In the genomic region with DNA sequence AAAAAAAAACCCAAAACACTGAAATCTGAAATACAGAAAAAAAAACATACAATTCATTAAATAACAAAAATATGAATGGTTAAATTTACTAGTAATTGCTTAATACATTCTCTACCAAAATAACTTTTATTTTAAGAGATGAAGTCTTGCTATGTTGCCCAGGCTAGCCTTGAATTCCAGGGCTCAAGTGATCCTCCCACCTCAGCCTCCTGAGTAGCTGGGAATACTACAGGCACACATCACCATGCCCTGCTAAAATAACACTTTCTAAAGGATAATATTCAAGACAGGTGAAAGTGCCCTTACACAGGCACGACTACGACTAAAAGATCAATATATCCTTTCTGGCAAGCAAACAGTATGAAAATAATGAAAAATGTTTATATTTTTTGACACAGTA, we compare ENCODE assay signal across 37 cellular contexts.
"Had no signal": no experiment of that assay in that cellular context is flagged by ENCODE, and none has a peak within 500 bp of the region (broad histone marks: within the 10 kb centered on the region; RNA-seq: fewer than 3 reads in every experiment).

No MANE protein-coding gene starts in this region.

- H3K27me3 ChIP-seq: ascending aorta, cardiac muscle cell, MG63, Peyer's patch had no signal

- H3K27me3 Mint-ChIP-seq: activated B cell treated with CpG ODN at 0.5 μM for 24 hours; activated CD8-positive, alpha-beta T cell treated with anti-CD3 and anti-CD28 coated beads for 36 hours; activated naive CD4-positive, alpha-beta T cell treated with anti-CD3 and anti-CD28 coated beads, Interleukin-2, amount 50 U/mL, for 24 hours; activated naive CD8-positive, alpha-beta T cell treated with anti-CD3 and anti-CD28 coated beads, Interleukin-2, amount 10 ng/mL, durations not matched to agents 7 days and 5 days; central memory CD8-positive, alpha-beta T cell had no signal

- H3K9me3 ChIP-seq: ascending aorta, MG63, Peyer's patch had no signal

- H3K36me3 ChIP-seq: ascending aorta, cardiac muscle cell had no signal

- DNase-seq: activated B cell treated with CpG ODN at 0.5 μM for 24 hours; activated CD4-positive, alpha-beta T cell treated with anti-CD3 and anti-CD28 coated beads for 4 hours; activated CD4-positive, alpha-beta T cell treated with anti-CD3 and anti-CD28 coated beads, Interleukin-2, amount 50 U/mL, for 4 hours; activated CD4-positive, CD25-positive, alpha-beta regulatory T cell treated with anti-CD3 and anti-CD28 coated beads, Interleukin-2, amount 50 U/mL, for 72 hours; activated CD8-positive, alpha-beta T cell treated with anti-CD3 and anti-CD28 coated beads for 36 hours; activated gamma-delta T cell; activated naive CD4-positive, alpha-beta T cell treated with Interleukin-2 at 50 U/mL for 16 hours; activated naive CD8-positive, alpha-beta T cell treated with anti-CD3 and anti-CD28 coated beads, Interleukin-2, amount 10 ng/mL, durations not matched to agents 7 days and 5 days; activated T-cell treated with anti-CD3 and anti-CD28 coated beads, Interleukin-2, amount 50 U/mL, for 1 hour; activated T-cell treated with anti-CD3 and anti-CD28 coated beads, Interleukin-2, amount 50 U/mL, for 72 hours; amygdala; Kasumi-1; MG63; NCI-H1048; NCI-H1105 treated with DMSO at 0.1 percent for 48 hours; NCI-H1436; NCI-H1694; NCI-H1930; NCI-H2081 treated with DMSO at 0.1 percent for 48 hours; NCI-H345; NCI-H524 treated with DMSO at 0.1 percent for 48 hours; PC-3; Peyer's patch; RPMI8226; SIG-M5; SW 1271; T-helper 1 cell; T-helper 2 cell; T-helper 9 cell had no signal

- H3K9me3 Mint-ChIP-seq: activated B cell treated with CpG ODN at 0.5 μM for 24 hours; activated CD8-positive, alpha-beta T cell treated with anti-CD3 and anti-CD28 coated beads for 36 hours; activated naive CD4-positive, alpha-beta T cell treated with anti-CD3 and anti-CD28 coated beads, Interleukin-2, amount 50 U/mL, for 24 hours; activated naive CD8-positive, alpha-beta T cell treated with anti-CD3 and anti-CD28 coated beads, Interleukin-2, amount 10 ng/mL, durations not matched to agents 7 days and 5 days; activated T-cell treated with anti-CD3 and anti-CD28 coated beads, Interleukin-2, amount 50 U/mL, for 72 hours; activated T-helper 2 cell treated with anti-CD3 and anti-CD28 coated beads, Interferon-gamma antibody, Interleukin-2, Interleukin-4, amounts not matched to agents 10 μg/mL and 5 μg/mL and 100 μg/mL, durations not matched to agents 14 hours and 24 hours and 36 hours; central memory CD8-positive, alpha-beta T cell had no signal

- H3K27ac ChIP-seq: ascending aorta, cardiac muscle cell, Peyer's patch, VCaP had no signal

- H3K4me3 ChIP-seq: ascending aorta, cardiac muscle cell, MG63, Peyer's patch had no signal

- H3K27ac Mint-ChIP-seq: activated B cell treated with CpG ODN at 0.5 μM for 24 hours; activated CD8-positive, alpha-beta T cell treated with anti-CD3 and anti-CD28 coated beads for 36 hours; activated naive CD4-positive, alpha-beta T cell treated with anti-CD3 and anti-CD28 coated beads, Interleukin-2, amount 50 U/mL, for 24 hours; activated naive CD8-positive, alpha-beta T cell treated with anti-CD3 and anti-CD28 coated beads, Interleukin-2, amount 10 ng/mL, durations not matched to agents 7 days and 5 days; activated T-cell treated with anti-CD3 and anti-CD28 coated beads, Interleukin-2, amount 50 U/mL, for 72 hours; activated T-helper 2 cell treated with anti-CD3 and anti-CD28 coated beads, Interferon-gamma antibody, Interleukin-2, Interleukin-4, amounts not matched to agents 10 μg/mL and 5 μg/mL and 100 μg/mL, durations not matched to agents 14 hours and 24 hours and 36 hours had no signal

- ATAC-seq: activated CD8-positive, alpha-beta T cell treated with anti-CD3 and anti-CD28 coated beads for 36 hours; activated T-cell treated with anti-CD3 and anti-CD28 coated beads, Interleukin-2, amount 50 U/mL, for 72 hours; PC-3; Right ventricle myocardium inferior; SK-N-SH treated with all-trans-retinoic acid at 6 μM for 48 hours had no signal

- H3K4me3 Mint-ChIP-seq: activated B cell treated with CpG ODN at 0.5 μM for 24 hours; activated CD8-positive, alpha-beta T cell treated with anti-CD3 and anti-CD28 coated beads for 36 hours; activated naive CD4-positive, alpha-beta T cell treated with anti-CD3 and anti-CD28 coated beads, Interleukin-2, amount 50 U/mL, for 24 hours; activated naive CD8-positive, alpha-beta T cell treated with anti-CD3 and anti-CD28 coated beads, Interleukin-2, amount 10 ng/mL, durations not matched to agents 7 days and 5 days; activated T-cell treated with anti-CD3 and anti-CD28 coated beads, Interleukin-2, amount 50 U/mL, for 72 hours; central memory CD8-positive, alpha-beta T cell had no signal
